In genomic region chr10:122782911-122783310, GRCh38 we compare ENCODE assay signal across 24 cellular contexts.
DNase-seq lines count a peak whose midpoint lies in the region; ATAC-seq and TF ChIP-seq lines count a peak whose summit lies in the region.
"Had no signal": no experiment of that assay in that cellular context is flagged by ENCODE, and none has a peak within 500 bp of the region (broad histone marks: within the 10 kb centered on the region; RNA-seq: fewer than 3 reads in every experiment).

No MANE protein-coding gene starts in this region.

- H3K4me3 ChIP-seq in HAP-1 (no peak overlapping the region), vagina (no peak overlapping the region)

- H3K27me3 ChIP-seq in HAP-1 (ENCODE audit: low read depth) = no peaks in the 10 kb centered on the region
- H3K27me3 ChIP-seq in vagina = no peaks in the 10 kb centered on the region
- H3K27me3 ChIP-seq in CD4-positive, alpha-beta T cell (ENCODE audit: control insufficient read depth, insufficient read depth, low read length) = no peaks in the 10 kb centered on the region

- no peaks in the 10 kb centered on the region for H3K9me3 Mint-ChIP-seq in CD4-positive, alpha-beta T cell

- no peak overlapping the region for H3K4me3 Mint-ChIP-seq in CD4-positive, alpha-beta T cell
- H3K4me3 Mint-ChIP-seq: B cell, CD14-positive monocyte had no signal

- no peak overlapping the region for H3K27ac ChIP-seq in vagina
- H3K27ac ChIP-seq in CD4-positive, alpha-beta T cell (ENCODE audit: low read depth, low read length) = no peak overlapping the region
- H3K27ac ChIP-seq: RWPE1 had no signal

- CTCF ChIA-PET in CD4-positive, alpha-beta T cell (lab: Charles Lee) = no interaction called here

- no peaks in the 10 kb centered on the region for H3K4me1 ChIP-seq in HAP-1
- no peaks in the 10 kb centered on the region for H3K4me1 ChIP-seq in vagina

- intact Hi-C loops in vagina (cut with DNase I) = no loop called here
- intact Hi-C loops in CD4-positive, alpha-beta T cell (cut with DNase I, micrococcal nuclease) = no loop called here

- no peak for ATAC-seq in CD4-positive, alpha-beta T cell (ENCODE audit: poor library complexity)
- ATAC-seq: HepG2, Panc1 had no signal

- no peak for TF ChIP-seq CTCF in vagina (IDR thresholded peaks at IDR 0.05)
- TF ChIP-seq CTCF in CD4-positive, alpha-beta T cell (IDR thresholded peaks at IDR 0.05) = no peak

- H3K36me3 ChIP-seq in HAP-1 (replicated peaks) (no peaks in the 10 kb centered on the region), vagina (no peaks in the 10 kb centered on the region)

- H3K9me3 ChIP-seq in HAP-1 = no peaks in the 10 kb centered on the region
- no peaks in the 10 kb centered on the region for H3K9me3 ChIP-seq in vagina
- H3K9me3 ChIP-seq in CD4-positive, alpha-beta T cell (ENCODE audit: control insufficient read depth, low read length) = no peaks in the 10 kb centered on the region

- no peaks in the 10 kb centered on the region for H3K36me3 Mint-ChIP-seq in CD4-positive, alpha-beta T cell (ENCODE audit: low read depth)
- H3K36me3 Mint-ChIP-seq: CD14-positive monocyte had no signal

- no peaks in the 10 kb centered on the region for H3K4me1 Mint-ChIP-seq in CD4-positive, alpha-beta T cell (ENCODE audit: low read depth)
- H3K4me1 Mint-ChIP-seq: B cell, CD14-positive monocyte had no signal

- peaks cover 16% of the 10 kb centered on the region for H3K27me3 Mint-ChIP-seq in CD4-positive, alpha-beta T cell

- TF ChIP-seq POLR2A in vagina (IDR thresholded peaks at IDR 0.05) = no peak

- in situ Hi-C loops in HAP-1 (cut with MboI; ENCODE audit: low sequenced_read_pairs) = no loop called here

- DNase-seq in astrocyte of the hippocampus (ENCODE audit: low read depth, low spot score) = peak; percentile 31
- DNase-seq in hippocampal formation (lab: John Stamatoyannopoulos, UW) = peak; percentile 28 to 45
- peak in 42 of 56 donors; percentile 1 to 57 (median 27) for DNase-seq in nucleus accumbens (lab: John Stamatoyannopoulos, UW)
- no peak for DNase-seq in HAP-1 (ENCODE audit: low spot score in 2 of 2)
- DNase-seq in NOMO-1 treated with DMSO at 0.1 percent for 48 hours (lab: John Stamatoyannopoulos, UW; ENCODE audit: unreplicated experiment) = no peak
- no peak for DNase-seq in vagina (ENCODE audit: extremely low spot score in 2 of 2)
- no peak for DNase-seq in CD4-positive, alpha-beta T cell
- DNase-seq: Calu3, DMS79 treated with DMSO at 0.1 percent for 48 hours, GF-D8, Karpas-422, NCI-H1092, NCI-H1417 treated with DMSO at 0.1 percent for 48 hours, NCI-H1694 treated with DMSO at 0.1 percent for 48 hours, NCI-H2081, NCI-H226, NCI-H510A, NCI-H69, SHP77 had no signal

- H3K27ac Mint-ChIP-seq in CD4-positive, alpha-beta T cell = no peak overlapping the region
- H3K27ac Mint-ChIP-seq: B cell, CD14-positive monocyte had no signal

- POLR2A ChIA-PET in CD4-positive, alpha-beta T cell (lab: Charles Lee) = no interaction called here

Comparison
In these comparisons a context has a peak if more than half of its experiments do, and no peak if none do; other contexts are left out.
1. DNase-seq: peak in astrocyte of the hippocampus (single experiment), hippocampal formation (2 of 2) and nucleus accumbens (42 of 56); none in HAP-1 (0 of 2), NOMO-1 treated with DMSO at 0.1 percent for 48 hours (single experiment), vagina (0 of 2) and CD4-positive, alpha-beta T cell (0 of 10).